ENCODE assay signal across 1 cellular context in the genomic region with DNA sequence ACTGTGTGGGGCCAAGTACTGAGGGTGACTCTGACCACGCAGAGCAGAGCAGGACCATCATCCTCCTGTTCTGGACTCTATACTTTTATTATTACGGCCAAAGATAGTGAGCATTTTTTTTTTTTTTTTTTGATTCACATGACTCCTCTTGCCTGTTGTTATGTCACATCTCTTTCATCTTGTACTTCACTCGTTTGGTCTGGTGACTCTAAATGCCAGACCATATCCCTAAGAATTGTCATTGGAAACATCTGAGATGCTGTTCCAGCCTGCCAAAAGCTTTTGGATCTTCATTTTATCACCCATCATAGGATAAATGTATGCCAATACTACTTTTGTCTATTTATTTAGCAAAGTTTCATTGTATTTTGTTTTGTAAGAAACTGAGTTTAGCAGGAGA.
TF ChIP-seq lines count a peak whose summit lies in the region.

No MANE protein-coding gene starts in this region.

TF ChIP-seq in endothelial cell of umbilical vein, 7 proteins besides CTCF, POLR2A, EP300 and RAD21:
- no peak for TF ChIP-seq POLR2AphosphoS5 (IDR thresholded peaks at IDR 0.05; ENCODE audit: insufficient read depth, low read depth, low read length)
- TF ChIP-seq, protein P1, sequence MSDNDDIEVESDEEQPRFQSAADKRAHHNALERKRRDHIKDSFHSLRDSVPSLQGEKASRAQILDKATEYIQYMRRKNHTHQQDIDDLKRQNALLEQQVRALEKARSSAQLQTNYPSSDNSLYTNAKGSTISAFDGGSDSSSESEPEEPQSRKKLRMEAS (IDR thresholded peaks at IDR 0.05; ENCODE audit: insufficient read depth, insufficient read length) = no peak
- TF ChIP-seq EZH2 (IDR thresholded peaks at IDR 0.05; ENCODE audit: borderline replicate concordance, low read depth, low read length, severe bottlenecking) = no peak
- no peak for TF ChIP-seq FOS (IDR thresholded peaks at IDR 0.05; ENCODE audit: borderline replicate concordance, insufficient read depth, low read length)
- no peak for TF ChIP-seq GATA2 (IDR thresholded peaks at IDR 0.05; ENCODE audit: insufficient read depth, insufficient read length, low read depth, low read length)
- TF ChIP-seq MYC (IDR thresholded peaks at IDR 0.05; ENCODE audit: low read depth, low read length) = no peak
- TF ChIP-seq JUN (IDR thresholded peaks at IDR 0.05; ENCODE audit: borderline replicate concordance, insufficient read depth, insufficient read length, low read depth) = no peak
TF ChIP-seq in endothelial cell of umbilical vein: peak in this region for 0.
